9 cellular contexts compared by ENCODE assay signal in genomic region chr20:33555755-33556154, GRCh38.
DNase-seq lines count a peak whose midpoint lies in the region; ATAC-seq and TF ChIP-seq lines count a peak whose summit lies in the region.
"Had no signal": no experiment of that assay in that cellular context is flagged by ENCODE, and none has a peak within 500 bp of the region (broad histone marks: within the 10 kb centered on the region; RNA-seq: fewer than 3 reads in every experiment).

No MANE protein-coding gene starts in this region.

- peaks cover 30% of the 10 kb centered on the region for H3K4me1 Mint-ChIP-seq in activated naive CD4-positive, alpha-beta T cell treated with anti-CD3 and anti-CD28 coated beads for 36 hours (ENCODE audit: low read depth)
- H3K4me1 Mint-ChIP-seq in activated T-helper 17 cell treated with anti-CD3 and anti-CD28 coated beads, Interleukin-2, amount 50 U/mL, for 72 hours: peaks cover 23% of the 10 kb centered on the region
- peaks cover 38% of the 10 kb centered on the region for H3K4me1 Mint-ChIP-seq in type B pancreatic cell (ENCODE audit: unreplicated experiment)

- no peaks in the 10 kb centered on the region for H3K9me3 Mint-ChIP-seq in activated naive CD4-positive, alpha-beta T cell treated with anti-CD3 and anti-CD28 coated beads for 36 hours
- H3K9me3 Mint-ChIP-seq in activated T-helper 17 cell treated with anti-CD3 and anti-CD28 coated beads, Interleukin-2, amount 50 U/mL, for 72 hours: no peaks in the 10 kb centered on the region
- no peaks in the 10 kb centered on the region for H3K9me3 Mint-ChIP-seq in type B pancreatic cell

- no peak for TF ChIP-seq RAD21 in liver (IDR thresholded peaks at IDR 0.05)

- peaks cover 0 to under 1% (median under 1%) of the 10 kb centered on the region in 4 donors for H3K36me3 ChIP-seq in liver (ENCODE audit: control insufficient read depth in 4 of 4, insufficient read depth in 3 of 4, low read depth in 1 of 4, low read length in 3 of 4)

- peak overlapping the region; percentile 25 to 36 for H3K9ac ChIP-seq in liver (ENCODE audit: low read depth in 1 of 2, low read length in 2 of 2)

- H3K4me3 ChIP-seq in liver (ENCODE audit: low read depth in 1 of 3, low read length in 3 of 3): no peak overlapping the region

- H3K27ac Mint-ChIP-seq in activated naive CD4-positive, alpha-beta T cell treated with anti-CD3 and anti-CD28 coated beads for 36 hours: peak overlapping the region; percentile 79
- peak overlapping the region; percentile 92 for H3K27ac Mint-ChIP-seq in activated T-helper 17 cell treated with anti-CD3 and anti-CD28 coated beads, Interleukin-2, amount 50 U/mL, for 72 hours
- H3K27ac Mint-ChIP-seq in type B pancreatic cell: peak overlapping the region; percentile 16

- peaks cover 7% of the 10 kb centered on the region for H3K36me3 Mint-ChIP-seq in activated naive CD4-positive, alpha-beta T cell treated with anti-CD3 and anti-CD28 coated beads for 36 hours (ENCODE audit: low read depth)
- peaks cover 31% of the 10 kb centered on the region for H3K36me3 Mint-ChIP-seq in activated T-helper 17 cell treated with anti-CD3 and anti-CD28 coated beads, Interleukin-2, amount 50 U/mL, for 72 hours (ENCODE audit: low read depth)
- peaks cover 46% of the 10 kb centered on the region for H3K36me3 Mint-ChIP-seq in type B pancreatic cell

- no peak for ATAC-seq in activated T-helper 17 cell treated with anti-CD3 and anti-CD28 coated beads, Interleukin-2, amount 50 U/mL, for 72 hours (replicated peaks)
- ATAC-seq in GM19035 (IDR thresholded peaks at IDR 0.05; ENCODE audit: unreplicated experiment): no peak
- ATAC-seq in GM18907 (IDR thresholded peaks at IDR 0.05; ENCODE audit: unreplicated experiment): no peak

- DNase-seq in activated naive CD4-positive, alpha-beta T cell treated with anti-CD3 and anti-CD28 coated beads for 36 hours: no peak
- DNase-seq in activated naive CD4-positive, alpha-beta T cell (lab: John Stamatoyannopoulos, UW): no peak
- no peak for DNase-seq in type B pancreatic cell (ENCODE audit: extremely low spot score, unreplicated experiment)
- no peak for DNase-seq in OCI-M2 (lab: John Stamatoyannopoulos, UW; ENCODE audit: unreplicated experiment)
- DNase-seq: AML-193 had no signal

- no peaks in the 10 kb centered on the region for H3K27me3 Mint-ChIP-seq in activated naive CD4-positive, alpha-beta T cell treated with anti-CD3 and anti-CD28 coated beads for 36 hours (ENCODE audit: low read depth)
- no peaks in the 10 kb centered on the region for H3K27me3 Mint-ChIP-seq in activated T-helper 17 cell treated with anti-CD3 and anti-CD28 coated beads, Interleukin-2, amount 50 U/mL, for 72 hours
- H3K27me3 Mint-ChIP-seq in type B pancreatic cell: no peaks in the 10 kb centered on the region

- H3K27ac ChIP-seq in liver (ENCODE audit: low read depth in 1 of 2, low read length in 2 of 2): peak overlapping the region; percentile 58 to 76

- no peaks in the 10 kb centered on the region for H3K27me3 ChIP-seq in liver (ENCODE audit: control insufficient read depth in 4 of 4, insufficient read depth in 4 of 4, low read length in 3 of 4)

- no peaks in the 10 kb centered on the region for H3K9me3 ChIP-seq in liver (ENCODE audit: control insufficient read depth in 4 of 4, low read length in 3 of 4)

- WGBS in liver: 79% methylated on average over 3 of the region's 3 CpGs

- no peak overlapping the region for H3K4me3 Mint-ChIP-seq in activated naive CD4-positive, alpha-beta T cell treated with anti-CD3 and anti-CD28 coated beads for 36 hours
- H3K4me3 Mint-ChIP-seq in activated T-helper 17 cell treated with anti-CD3 and anti-CD28 coated beads, Interleukin-2, amount 50 U/mL, for 72 hours: peak overlapping the region; percentile 66
- no peak overlapping the region for H3K4me3 Mint-ChIP-seq in type B pancreatic cell

- H3K4me1 ChIP-seq in liver (ENCODE audit: control insufficient read depth in 4 of 4, insufficient read depth in 4 of 4, low read length in 3 of 4): peaks cover 13 to 31% (median 21%) of the 10 kb centered on the region in 4 donors

- TF ChIP-seq CTCF in liver (IDR thresholded peaks at IDR 0.05; ENCODE audit: low read depth, low read length, missing input control) (no peak), type B pancreatic cell (conservative IDR thresholded peaks at IDR 0.05) (no peak)

- CTCF ChIA-PET in activated naive CD4-positive, alpha-beta T cell treated with anti-CD3 and anti-CD28 coated beads for 36 hours (lab: Charles Lee): no interaction called here

- intact Hi-C loops in activated naive CD4-positive, alpha-beta T cell treated with anti-CD3 and anti-CD28 coated beads for 36 hours (cut with micrococcal nuclease): loop anchor here (1.0 to 2.0 kb wide), 3 partner anchors 97 to 255 kb away; partner anchors contain the start of genes ACTL10 and CHMP4B

TF ChIP-seq in liver, 16 proteins besides CTCF, POLR2A, EP300 and RAD21:
- TF ChIP-seq HNF4A (conservative IDR thresholded peaks at IDR 0.05) (peak; percentile 40 to 75), HNF4G (IDR thresholded peaks at IDR 0.05) (peak; percentile 11), ATF3 (IDR thresholded peaks at IDR 0.05) (no peak), ZBTB33 (IDR thresholded peaks at IDR 0.05) (no peak), YY1 (IDR thresholded peaks at IDR 0.05) (no peak), GABPA (IDR thresholded peaks at IDR 0.05 in 1 of 2, conservative IDR thresholded peaks at IDR 0.05 in 1 of 2) (no peak), SP1 (IDR thresholded peaks at IDR 0.05) (peak; percentile 31)

Comparison
In these comparisons a context has a peak if more than half of its experiments do, and no peak if none do; other contexts are left out.
1. H3K27ac Mint-ChIP-seq: peak in every context shown above with its lines; median percentile 92 in activated T-helper 17 cell treated with anti-CD3 and anti-CD28 coated beads, Interleukin-2, amount 50 U/mL, for 72 hours; 79 in activated naive CD4-positive, alpha-beta T cell treated with anti-CD3 and anti-CD28 coated beads for 36 hours; 16 in type B pancreatic cell.